In genomic region chr9:35488566-35489312, GRCh38 we compare ENCODE assay signal across 8 cellular contexts. TPM values are rescaled to one million over a fixed set of nuclear protein-coding genes. Genes with fewer than 3 reads are reported as not detected.
DNase-seq lines count a peak whose midpoint lies in the region; ATAC-seq and TF ChIP-seq lines count a peak whose summit lies in the region.

No MANE protein-coding gene starts in this region.

- peak overlapping the region; percentile 91 for H2AFZ ChIP-seq in parathyroid adenoma

- 83% methylated on average over 10 of the region's 10 CpGs for WGBS in esophagus muscularis mucosa

- BruUV-seq in Calu3 (replicated peaks; lab: Mats Ljungman, UMichigan), result no TSS peak

- H3K27ac ChIP-seq in SJCRH30 (peak overlapping the region; percentile 66), esophagus muscularis mucosa (replicated peaks in 1 of 4) (peak overlapping the region; percentile 97 to 99 (median 98)), parathyroid adenoma (peak overlapping the region; percentile 80)

- H3K4me3 Mint-ChIP-seq in Calu3 (ENCODE audit: low read depth, unreplicated experiment), result peak overlapping the region; percentile 83

- H3K4me3 ChIP-seq in SJCRH30, result peak overlapping the region; percentile 63
- H3K4me3 ChIP-seq in esophagus muscularis mucosa, result peak overlapping the region; percentile 72 to 94 (median 86)
- H3K4me3 ChIP-seq in parathyroid adenoma (ENCODE audit: low read depth, low read length), result peak overlapping the region; percentile 64

- no peaks in the 10 kb centered on the region for H3K79me2 ChIP-seq in parathyroid adenoma

- CTCF ChIA-PET in Calu3 (lab: Charles Lee), result interaction anchor here (1.3 to 1.7 kb wide), 4 partner anchors 12 to 65 kb away, joined by 3 to 15 read pairs (median 6); no protein-coding TSS in a partner anchor

- H3K4me1 Mint-ChIP-seq in Calu3 (ENCODE audit: low read depth, unreplicated experiment), result peaks cover 31% of the 10 kb centered on the region

- intact Hi-C loops in Calu3 (cut with micrococcal nuclease; ENCODE audit: unreplicated experiment) (no loop called here), esophagus muscularis mucosa (cut with DNase I) (loop anchor here (2.0 kb wide), 1 partner anchor 66 kb away; no protein-coding TSS in a partner anchor)

- H3K4me1 ChIP-seq in SJCRH30 (peaks cover 8% of the 10 kb centered on the region; the same call in 1 of the 2 replicates), esophagus muscularis mucosa (peaks cover 24 to 42% (median 33%) of the 10 kb centered on the region in 4 donors), parathyroid adenoma (no peaks in the 10 kb centered on the region)

- H3K9me3 Mint-ChIP-seq in Calu3 (ENCODE audit: low read depth, unreplicated experiment), result no peaks in the 10 kb centered on the region

- H3K27me3 Mint-ChIP-seq in Calu3 (ENCODE audit: unreplicated experiment), result no peaks in the 10 kb centered on the region

- H3K27ac Mint-ChIP-seq in Calu3 (ENCODE audit: unreplicated experiment), result no peak overlapping the region

- DNase-seq in Calu3 (no peak), SJCRH30 (no peak), esophagus muscularis mucosa (ENCODE audit: extremely low spot score) (peak; percentile 60), NCI-H2196 (lab: John Stamatoyannopoulos, UW; ENCODE audit: unreplicated experiment) (no peak)
- no peak for DNase-seq in activated CD4-positive, CD25-positive, alpha-beta regulatory T cell treated with anti-CD3 and anti-CD28 coated beads, Interleukin-2, amount 50 U/mL, for 72 hours

- H3K27me3 ChIP-seq in SJCRH30 (no peaks in the 10 kb centered on the region), esophagus muscularis mucosa (no peaks in the 10 kb centered on the region), parathyroid adenoma (ENCODE audit: control insufficient read depth, insufficient read depth, low read length) (no peaks in the 10 kb centered on the region)

- H3K9ac ChIP-seq in parathyroid adenoma, result no peak overlapping the region

- TF ChIP-seq CTCF in Calu3 (IDR thresholded peaks at IDR 0.05; ENCODE audit: unreplicated experiment) (no peak), esophagus muscularis mucosa (IDR thresholded peaks at IDR 0.05) (no peak), parathyroid adenoma (IDR thresholded peaks at IDR 0.05) (no peak)

- ATAC-seq in HG03108 (IDR thresholded peaks at IDR 0.05; ENCODE audit: unreplicated experiment), result no peak
- no peak for ATAC-seq in HG03442 (IDR thresholded peaks at IDR 0.05; ENCODE audit: unreplicated experiment)

- TF ChIP-seq POLR2A in esophagus muscularis mucosa (IDR thresholded peaks at IDR 0.05; ENCODE audit: low read depth), result no peak

- no peak for TF ChIP-seq EP300 in esophagus muscularis mucosa (IDR thresholded peaks at IDR 0.05)

- H3K36me3 ChIP-seq in SJCRH30, result no peaks in the 10 kb centered on the region
- no peaks in the 10 kb centered on the region for H3K36me3 ChIP-seq in esophagus muscularis mucosa
- H3K36me3 ChIP-seq in parathyroid adenoma (ENCODE audit: control insufficient read depth, insufficient read depth, low read length), result no peaks in the 10 kb centered on the region

- H3K9me3 ChIP-seq in SJCRH30 (replicated peaks) (no peaks in the 10 kb centered on the region), esophagus muscularis mucosa (no peaks in the 10 kb centered on the region), parathyroid adenoma (ENCODE audit: control insufficient read depth, low read length) (no peaks in the 10 kb centered on the region)

- peak overlapping the region; percentile 74 for H3K4me2 ChIP-seq in parathyroid adenoma (ENCODE audit: low read length)

- peaks cover 18% of the 10 kb centered on the region for H3K36me3 Mint-ChIP-seq in Calu3 (ENCODE audit: insufficient read depth, unreplicated experiment)

RNA-seq across cellular contexts. Expression of gene RUSC2, which starts 1.2 kb away (rescaled TPM):
- total RNA-seq in Calu3 (2022) (8.6 and 10.5 TPM in 2 replicates), esophagus muscularis mucosa (10 to 100 TPM; 48.0 to 91.2 (median 73.8) TPM)
- 5.3 and 5.6 TPM in 2 replicates for total RNA-seq in SJCRH30 (2014; rRNA removed; shearing (Covaris generic))
